Comparison of ENCODE assay signal across 11 cellular contexts in genomic region chr12:122067548-122067947, GRCh38. TPM values are rescaled to one million over a fixed set of nuclear protein-coding genes. Genes with fewer than 3 reads are reported as not detected.
DNase-seq lines count a peak whose midpoint lies in the region; ATAC-seq and TF ChIP-seq lines count a peak whose summit lies in the region.
"Had no signal": no experiment of that assay in that cellular context is flagged by ENCODE, and none has a peak within 500 bp of the region (broad histone marks: within the 10 kb centered on the region; RNA-seq: fewer than 3 reads in every experiment).

No MANE protein-coding gene starts in this region.

- peak overlapping the region in 7 of 10 experiments; percentile 21 to 55 (median 31); a peak in 9 of 20 replicates for H3K4me3 ChIP-seq in BLaER1 treated with 17β-estradiol and CSF1 and Interleukin-3, amounts not matched to agents 10 nM and 100 nM
- H3K4me3 ChIP-seq in neural progenitor cell: no peak overlapping the region
- H3K4me3 ChIP-seq: HAP-1 had no signal

- H3K36me3 ChIP-seq in BLaER1 treated with 17β-estradiol and CSF1 and Interleukin-3, amounts not matched to agents 10 nM and 100 nM: no peaks in the 10 kb centered on the region
- no peaks in the 10 kb centered on the region for H3K36me3 ChIP-seq in neural progenitor cell

- H3K79me2 ChIP-seq in neural progenitor cell (ENCODE audit: low read depth): no peaks in the 10 kb centered on the region

- no peaks in the 10 kb centered on the region for H3K4me1 Mint-ChIP-seq in activated T-helper 17 cell treated with anti-CD3 and anti-CD28 coated beads, Interleukin-2, amount 50 U/mL, for 72 hours
- peaks cover 9 to 13% of the 10 kb centered on the region in 2 donors for H3K4me1 Mint-ChIP-seq in natural killer cell treated with Interleukin-12 subunit alpha and Interleukin-12 subunit beta and Interleukin-15 and Interleukin-18, amount 100 ng/mL, for 72 hours (ENCODE audit: low read depth in 2 of 2)
- peaks cover 42% of the 10 kb centered on the region for H3K4me1 Mint-ChIP-seq in neural progenitor cell

- H4K20me1 ChIP-seq in BLaER1 treated with 17β-estradiol and CSF1 and Interleukin-3, amounts not matched to agents 10 nM and 100 nM: peaks cover 0 to 12% (median 0%) of the 10 kb centered on the region in 11 experiments; a peak in 3 of 22 replicates
- peaks cover 24% of the 10 kb centered on the region for H4K20me1 ChIP-seq in neural progenitor cell (ENCODE audit: low read depth)

- DNase-seq in natural killer cell treated with Interleukin-12 subunit alpha and Interleukin-12 subunit beta and Interleukin-15 and Interleukin-18, amount 100 ng/mL, for 72 hours (ENCODE audit: low spot score): no peak
- DNase-seq in neural progenitor cell (ENCODE audit: low spot score): no peak
- DNase-seq: KBM-7, NCI-H1694 treated with DMSO at 0.1 percent for 48 hours had no signal

- no peaks in the 10 kb centered on the region for H3K27me3 Mint-ChIP-seq in activated T-helper 17 cell treated with anti-CD3 and anti-CD28 coated beads, Interleukin-2, amount 50 U/mL, for 72 hours
- H3K27me3 Mint-ChIP-seq in natural killer cell treated with Interleukin-12 subunit alpha and Interleukin-12 subunit beta and Interleukin-15 and Interleukin-18, amount 100 ng/mL, for 72 hours: no peaks in the 10 kb centered on the region
- peaks cover 4% of the 10 kb centered on the region for H3K27me3 Mint-ChIP-seq in neural progenitor cell (ENCODE audit: insufficient read depth, low read depth)

- H3F3A ChIP-seq in neural progenitor cell (ENCODE audit: low read depth): peaks cover 27% of the 10 kb centered on the region

- no peaks in the 10 kb centered on the region for H3K9me3 Mint-ChIP-seq in activated T-helper 17 cell treated with anti-CD3 and anti-CD28 coated beads, Interleukin-2, amount 50 U/mL, for 72 hours
- H3K9me3 Mint-ChIP-seq in natural killer cell treated with Interleukin-12 subunit alpha and Interleukin-12 subunit beta and Interleukin-15 and Interleukin-18, amount 100 ng/mL, for 72 hours: no peaks in the 10 kb centered on the region
- no peaks in the 10 kb centered on the region for H3K9me3 Mint-ChIP-seq in neural progenitor cell

- H3K9ac ChIP-seq in BLaER1 treated with 17β-estradiol and CSF1 and Interleukin-3, amounts not matched to agents 10 nM and 100 nM: peak overlapping the region; percentile 21 to 87 (median 68); a peak in 20 of 22 replicates
- H3K9ac ChIP-seq in neural progenitor cell: no peak overlapping the region

- no peak overlapping the region for H2AFZ ChIP-seq in neural progenitor cell (replicated peaks)

- H3K36me3 Mint-ChIP-seq in activated T-helper 17 cell treated with anti-CD3 and anti-CD28 coated beads, Interleukin-2, amount 50 U/mL, for 72 hours (ENCODE audit: low read depth): no peaks in the 10 kb centered on the region
- H3K36me3 Mint-ChIP-seq in natural killer cell treated with Interleukin-12 subunit alpha and Interleukin-12 subunit beta and Interleukin-15 and Interleukin-18, amount 100 ng/mL, for 72 hours: no peaks in the 10 kb centered on the region
- no peaks in the 10 kb centered on the region for H3K36me3 Mint-ChIP-seq in neural progenitor cell

- H3K27ac Mint-ChIP-seq in activated T-helper 17 cell treated with anti-CD3 and anti-CD28 coated beads, Interleukin-2, amount 50 U/mL, for 72 hours: no peak overlapping the region
- H3K27ac Mint-ChIP-seq in natural killer cell treated with Interleukin-12 subunit alpha and Interleukin-12 subunit beta and Interleukin-15 and Interleukin-18, amount 100 ng/mL, for 72 hours: peak overlapping the region in 1 of 2 donors; percentile 77
- no peak overlapping the region for H3K27ac Mint-ChIP-seq in neural progenitor cell

- ATAC-seq in HG02759 (IDR thresholded peaks at IDR 0.05; ENCODE audit: unreplicated experiment) (peak; percentile 17), GM21390 (IDR thresholded peaks at IDR 0.05; ENCODE audit: unreplicated experiment) (no peak), HG02588 (IDR thresholded peaks at IDR 0.05; ENCODE audit: unreplicated experiment) (no peak), HG02852 (IDR thresholded peaks at IDR 0.05; ENCODE audit: unreplicated experiment) (no peak)
- no peak for ATAC-seq in activated T-helper 17 cell treated with anti-CD3 and anti-CD28 coated beads, Interleukin-2, amount 50 U/mL, for 72 hours (replicated peaks)
- peak; percentile 19 to 45 for ATAC-seq in natural killer cell treated with Interleukin-12 subunit alpha and Interleukin-12 subunit beta and Interleukin-15 and Interleukin-18, amount 100 ng/mL, for 72 hours

- peak overlapping the region; percentile 3 for H3K4me3 Mint-ChIP-seq in activated T-helper 17 cell treated with anti-CD3 and anti-CD28 coated beads, Interleukin-2, amount 50 U/mL, for 72 hours
- peak overlapping the region; percentile 16 for H3K4me3 Mint-ChIP-seq in natural killer cell treated with Interleukin-12 subunit alpha and Interleukin-12 subunit beta and Interleukin-15 and Interleukin-18, amount 100 ng/mL, for 72 hours
- no peak overlapping the region for H3K4me3 Mint-ChIP-seq in neural progenitor cell

- no peaks in the 10 kb centered on the region for H3K9me3 ChIP-seq in BLaER1 treated with 17β-estradiol and CSF1 and Interleukin-3, amounts not matched to agents 10 nM and 100 nM (replicated peaks in 1 of 11)
- no peaks in the 10 kb centered on the region for H3K9me3 ChIP-seq in neural progenitor cell (ENCODE audit: low read depth)
- H3K9me3 ChIP-seq: HAP-1 had no signal

- H3K27ac ChIP-seq in BLaER1 treated with 17β-estradiol and CSF1 and Interleukin-3, amounts not matched to agents 10 nM and 100 nM: peak overlapping the region in 10 of 11 experiments; percentile 15 to 98 (median 90); a peak in 20 of 22 replicates
- no peak overlapping the region for H3K27ac ChIP-seq in neural progenitor cell

- peaks cover 57 to 100% (median 98%) of the 10 kb centered on the region in 10 experiments for H3K4me1 ChIP-seq in BLaER1 treated with 17β-estradiol and CSF1 and Interleukin-3, amounts not matched to agents 10 nM and 100 nM
- peaks cover 13% of the 10 kb centered on the region for H3K4me1 ChIP-seq in neural progenitor cell

- TF ChIP-seq CTCF in neural progenitor cell (IDR thresholded peaks at IDR 0.05): no peak

- no peaks in the 10 kb centered on the region for H3K27me3 ChIP-seq in BLaER1 treated with 17β-estradiol and CSF1 and Interleukin-3, amounts not matched to agents 10 nM and 100 nM
- peaks cover 4% of the 10 kb centered on the region for H3K27me3 ChIP-seq in neural progenitor cell

- H3K4me2 ChIP-seq in BLaER1 treated with 17β-estradiol and CSF1 and Interleukin-3, amounts not matched to agents 10 nM and 100 nM: peak overlapping the region; percentile 76 to 95 (median 88)
- no peak overlapping the region for H3K4me2 ChIP-seq in neural progenitor cell

RNA-seq across cellular contexts. Expression of gene MLXIP, which starts 11.0 kb away (rescaled TPM):
- 10 to 100 TPM; 19.7 to 28.9 TPM for total RNA-seq in activated T-helper 17 cell treated with anti-CD3 and anti-CD28 coated beads, Interleukin-2, amount 50 U/mL, for 72 hours
- total RNA-seq in natural killer cell treated with Interleukin-12 subunit alpha and Interleukin-12 subunit beta and Interleukin-15 and Interleukin-18, amount 100 ng/mL, for 72 hours: 10 to 100 TPM; 28.4 to 48.6 TPM
- total RNA-seq in neural progenitor cell (ENCODE audit: low replicate concordance): 1.9 and 4.3 TPM in 2 replicates

RNA-seq across cellular contexts. Expression of gene BCL7A, which starts 45.9 kb away (rescaled TPM):
- total RNA-seq in activated T-helper 17 cell treated with anti-CD3 and anti-CD28 coated beads, Interleukin-2, amount 50 U/mL, for 72 hours: 1 to 10 TPM in 1 of 2 donors, under 1 TPM in 1; 0.82 to 1.1 TPM
- total RNA-seq in natural killer cell treated with Interleukin-12 subunit alpha and Interleukin-12 subunit beta and Interleukin-15 and Interleukin-18, amount 100 ng/mL, for 72 hours: under 1 TPM; 0.33 to 0.69 TPM
- total RNA-seq in neural progenitor cell (ENCODE audit: low replicate concordance): 22.1 and 41.3 TPM in 2 replicates

Comparison
In these comparisons a context has a peak if more than half of its experiments do, and no peak if none do; other contexts are left out.
1. ATAC-seq: peak in HG02759 (single experiment) and natural killer cell treated with Interleukin-12 subunit alpha and Interleukin-12 subunit beta and Interleukin-15 and Interleukin-18, amount 100 ng/mL, for 72 hours (2 of 2); none in activated T-helper 17 cell treated with anti-CD3 and anti-CD28 coated beads, Interleukin-2, amount 50 U/mL, for 72 hours (single experiment), GM21390 (single experiment), HG02588 (single experiment) and HG02852 (single experiment).
2. RNA of gene BCL7A, which starts 45.9 kb away (total RNA-seq): 22.1 to 41.3 TPM in neural progenitor cell; 0.82 to 1.1 TPM in activated T-helper 17 cell treated with anti-CD3 and anti-CD28 coated beads, Interleukin-2, amount 50 U/mL, for 72 hours and 0.33 to 0.69 TPM in natural killer cell treated with Interleukin-12 subunit alpha and Interleukin-12 subunit beta and Interleukin-15 and Interleukin-18, amount 100 ng/mL, for 72 hours; every median in the first group is over 10 times any median in the second.